8 cellular contexts compared by ENCODE assay signal in the genomic region with DNA sequence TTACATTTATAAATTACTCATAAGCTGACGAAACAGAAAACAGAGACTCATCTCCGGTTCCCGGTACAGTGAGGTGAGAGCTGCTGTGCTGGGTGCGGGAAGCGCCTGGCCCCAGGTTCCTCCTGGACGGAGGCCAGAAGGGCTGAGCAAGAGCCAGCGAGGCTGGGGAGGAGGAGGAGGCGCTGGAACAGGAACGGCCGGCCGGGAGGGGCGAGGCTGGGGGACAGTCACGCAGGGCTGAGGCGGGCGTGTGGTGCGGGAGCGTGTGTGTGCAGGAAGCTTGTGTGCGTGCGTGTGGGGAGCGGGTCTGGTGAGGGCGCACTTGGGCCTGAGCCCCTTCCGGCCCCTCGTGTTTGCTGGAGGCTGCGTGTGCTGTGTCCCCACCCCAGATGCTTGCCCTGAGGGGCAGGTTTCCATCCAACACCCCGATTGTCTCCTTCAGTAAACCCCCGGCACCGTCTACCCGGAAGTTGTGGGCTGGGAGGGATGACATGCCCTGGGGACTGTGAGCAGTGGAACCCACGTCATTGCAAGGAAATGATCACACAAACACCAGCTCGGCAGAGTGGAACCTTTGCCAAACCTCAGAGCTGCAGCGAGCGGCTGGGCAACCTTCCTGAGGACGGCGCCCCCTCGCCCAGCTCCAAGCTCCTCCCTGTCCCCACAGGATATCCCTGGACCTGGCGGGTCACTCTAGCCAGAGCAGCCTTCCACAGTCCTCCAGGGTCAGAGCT. TPM values are rescaled to one million over a fixed set of nuclear protein-coding genes. Genes with fewer than 3 reads are reported as not detected.
A peak's percentile ranks its signal among the peaks of the same experiment; 100 is the strongest.
DNase-seq lines count a peak whose midpoint lies in the region; ATAC-seq lines count a peak whose summit lies in the region.

No MANE protein-coding gene starts in this region.

- H3K27ac ChIP-seq in substantia nigra (ENCODE audit: low read depth, low read length, poor library complexity, severe bottlenecking) = peak overlapping the region; percentile 79

- no peaks in the 10 kb centered on the region for H3K9me3 Mint-ChIP-seq in activated T-helper 17 cell treated with anti-CD3 and anti-CD28 coated beads, Interleukin-2, amount 50 U/mL, for 72 hours

- H3K27me3 Mint-ChIP-seq in activated T-helper 17 cell treated with anti-CD3 and anti-CD28 coated beads, Interleukin-2, amount 50 U/mL, for 72 hours = no peaks in the 10 kb centered on the region

- peaks cover 51% of the 10 kb centered on the region for H3K36me3 Mint-ChIP-seq in activated T-helper 17 cell treated with anti-CD3 and anti-CD28 coated beads, Interleukin-2, amount 50 U/mL, for 72 hours (ENCODE audit: low read depth)

- peak; percentile 44 for ATAC-seq in HG03280 (IDR thresholded peaks at IDR 0.05; ENCODE audit: unreplicated experiment)
- ATAC-seq in activated T-helper 17 cell treated with anti-CD3 and anti-CD28 coated beads, Interleukin-2, amount 50 U/mL, for 72 hours (replicated peaks) = peak; percentile 74

- peaks cover 33% of the 10 kb centered on the region for H3K4me1 Mint-ChIP-seq in activated T-helper 17 cell treated with anti-CD3 and anti-CD28 coated beads, Interleukin-2, amount 50 U/mL, for 72 hours

- H3K4me3 Mint-ChIP-seq in activated T-helper 17 cell treated with anti-CD3 and anti-CD28 coated beads, Interleukin-2, amount 50 U/mL, for 72 hours = peak overlapping the region; percentile 85

- peak overlapping the region; percentile 100 for H3K27ac Mint-ChIP-seq in activated T-helper 17 cell treated with anti-CD3 and anti-CD28 coated beads, Interleukin-2, amount 50 U/mL, for 72 hours

- peak; percentile 46 for DNase-seq in NCI-H748 (lab: John Stamatoyannopoulos, UW; ENCODE audit: unreplicated experiment)
- DNase-seq in NCI-H748 treated with DMSO at 0.1 percent for 48 hours (lab: John Stamatoyannopoulos, UW) = no peak
- peak; percentile 95 for DNase-seq in RPMI8226
- DNase-seq in fibroblast of peridontal ligament (ENCODE audit: extremely low read depth) = peak; percentile 94
- DNase-seq in nucleus accumbens (lab: John Stamatoyannopoulos, UW) = peak in 33 of 56 donors; percentile 14 to 73 (median 46)
- DNase-seq in substantia nigra (lab: John Stamatoyannopoulos, UW) = peak in 39 of 49 donors; percentile 12 to 97 (median 53)

RNA-seq across cellular contexts. Expression of a gene that starts 19.4 kb away (rescaled TPM):
- 100 to 1,000 TPM; 193 to 378 TPM for total RNA-seq in activated T-helper 17 cell treated with anti-CD3 and anti-CD28 coated beads, Interleukin-2, amount 50 U/mL, for 72 hours

RNA-seq across cellular contexts. Expression of a gene that starts 24.5 kb away (rescaled TPM):
- 100 to 1,000 TPM; 140 to 142 TPM for total RNA-seq in activated T-helper 17 cell treated with anti-CD3 and anti-CD28 coated beads, Interleukin-2, amount 50 U/mL, for 72 hours

RNA-seq across cellular contexts. Expression of a gene that starts 35.6 kb away (rescaled TPM):
- 10 to 100 TPM; 16.4 to 22.3 TPM for total RNA-seq in activated T-helper 17 cell treated with anti-CD3 and anti-CD28 coated beads, Interleukin-2, amount 50 U/mL, for 72 hours
